1 cellular context compared by ENCODE assay signal in the genomic region with DNA sequence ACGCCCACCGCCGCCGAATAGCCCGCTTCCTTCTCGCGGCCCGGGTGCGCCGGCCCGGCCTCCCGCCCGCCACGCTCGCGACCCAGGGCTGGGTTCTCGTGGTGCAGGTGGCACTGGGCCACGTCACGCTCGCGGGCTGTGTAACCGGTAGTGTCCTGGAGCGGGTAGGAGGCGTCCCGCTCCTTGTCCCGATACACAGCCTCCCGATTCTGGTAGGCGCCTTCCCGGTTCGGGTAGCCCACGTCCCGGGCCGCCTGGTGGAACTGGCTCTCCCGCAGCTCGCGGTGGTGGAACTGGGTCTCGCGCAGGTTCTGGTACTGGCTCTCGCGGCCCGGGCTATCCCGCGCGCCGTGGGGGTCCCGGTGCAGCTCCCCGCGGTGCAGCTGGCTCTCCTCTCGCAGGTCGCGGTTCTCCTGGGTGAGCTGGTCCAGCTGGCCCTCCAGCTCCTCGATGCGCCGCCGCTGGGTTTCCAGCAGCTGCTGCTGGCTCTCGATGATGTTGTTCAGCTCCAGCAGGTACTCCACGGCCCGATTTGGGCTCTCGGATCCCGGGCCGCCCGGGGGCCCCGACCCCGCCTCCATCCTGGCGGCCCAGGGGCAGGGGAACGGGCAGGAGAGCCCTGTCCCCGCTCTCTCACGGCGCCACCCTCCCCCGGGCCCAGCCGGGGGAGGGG.
TF ChIP-seq lines count a peak whose summit lies in the region.

No MANE protein-coding gene starts in this region.

TF ChIP-seq in HEK293, 187 proteins besides CTCF, POLR2A, EP300 and RAD21 (continued from another document and continues in another):
- no peak for TF ChIP-seq ZNF280D (tag by site-specific recombination; IDR thresholded peaks at IDR 0.05)
- no peak for TF ChIP-seq ZNF585B (tag by site-specific recombination; IDR thresholded peaks at IDR 0.05)
- no peak for TF ChIP-seq GFI1B (tag by site-specific recombination; IDR thresholded peaks at IDR 0.05)
- no peak for TF ChIP-seq REST (tag by site-specific recombination; IDR thresholded peaks at IDR 0.05)
- no peak for TF ChIP-seq ZBTB1 (tag by site-specific recombination; IDR thresholded peaks at IDR 0.05)
- no peak for TF ChIP-seq ZNF248 (tag by site-specific recombination; IDR thresholded peaks at IDR 0.05)
- no peak for TF ChIP-seq ZNF16 (tag by site-specific recombination; IDR thresholded peaks at IDR 0.05; ENCODE audit: low read depth)
- TF ChIP-seq ZFHX2 (tag by site-specific recombination; conservative IDR thresholded peaks at IDR 0.05), result no peak
- TF ChIP-seq ZNF660 (tag by site-specific recombination; IDR thresholded peaks at IDR 0.05), result no peak
- TF ChIP-seq ZBTB17 (tag by site-specific recombination; IDR thresholded peaks at IDR 0.05), result no peak
- no peak for TF ChIP-seq ZNF366 (tag by site-specific recombination; conservative IDR thresholded peaks at IDR 0.05)
- TF ChIP-seq MZF1 (tag by site-specific recombination; IDR thresholded peaks at IDR 0.05; ENCODE audit: borderline replicate concordance), result no peak
- no peak for TF ChIP-seq ZNF426 (tag by site-specific recombination; IDR thresholded peaks at IDR 0.05)
- TF ChIP-seq ZNF561 (tag by site-specific recombination; IDR thresholded peaks at IDR 0.05; ENCODE audit: borderline replicate concordance), result 0 out of 2 replicates have a peak, but pooled peaks have one; percentile 20
- no peak for TF ChIP-seq ZNF155 (tag by site-specific recombination; IDR thresholded peaks at IDR 0.05)
- no peak for TF ChIP-seq ZNF518A (tag by site-specific recombination; conservative IDR thresholded peaks at IDR 0.05; ENCODE audit: low read depth)
- no peak for TF ChIP-seq ZNF433 (tag by site-specific recombination; IDR thresholded peaks at IDR 0.05; ENCODE audit: low read depth)
- TF ChIP-seq ZNF146 (tag by site-specific recombination; IDR thresholded peaks at IDR 0.05), result no peak
- TF ChIP-seq ZNF776 (tag by site-specific recombination; IDR thresholded peaks at IDR 0.05; ENCODE audit: borderline replicate concordance), result no peak
- 0 out of 2 replicates have a peak, but pooled peaks have one; percentile 15 for TF ChIP-seq KLF9 (tag by site-specific recombination; IDR thresholded peaks at IDR 0.05; ENCODE audit: low read depth)
- no peak for TF ChIP-seq ZNF473 (tag by site-specific recombination; IDR thresholded peaks at IDR 0.05)
- no peak for TF ChIP-seq ZNF37A (tag by site-specific recombination; IDR thresholded peaks at IDR 0.05)
- no peak for TF ChIP-seq ELK4 (IDR thresholded peaks at IDR 0.05; ENCODE audit: borderline replicate concordance, low read depth, low read length)
- TF ChIP-seq ZNF488 (tag by site-specific recombination; IDR thresholded peaks at IDR 0.05), result no peak
- TF ChIP-seq ZNF558 (tag by site-specific recombination; IDR thresholded peaks at IDR 0.05), result no peak
- TF ChIP-seq EGR2 (tag by site-specific recombination; IDR thresholded peaks at IDR 0.05; ENCODE audit: low read depth), result no peak
- no peak for TF ChIP-seq ZNF404 (tag by site-specific recombination; IDR thresholded peaks at IDR 0.05)
- no peak for TF ChIP-seq ZNF223 (tag by site-specific recombination; IDR thresholded peaks at IDR 0.05)
- no peak; the same call in 1 of the 2 replicates for TF ChIP-seq SP3 (tag by site-specific recombination; IDR thresholded peaks at IDR 0.05)
- TF ChIP-seq ZNF768 (tag by site-specific recombination; IDR thresholded peaks at IDR 0.05), result no peak
- TF ChIP-seq HOXD13 (CRISPR knock-in tag; IDR thresholded peaks at IDR 0.05; ENCODE audit: borderline replicate concordance), result no peak
- no peak for TF ChIP-seq ZBTB21 (tag by site-specific recombination; IDR thresholded peaks at IDR 0.05)
- TF ChIP-seq, protein P1, sequence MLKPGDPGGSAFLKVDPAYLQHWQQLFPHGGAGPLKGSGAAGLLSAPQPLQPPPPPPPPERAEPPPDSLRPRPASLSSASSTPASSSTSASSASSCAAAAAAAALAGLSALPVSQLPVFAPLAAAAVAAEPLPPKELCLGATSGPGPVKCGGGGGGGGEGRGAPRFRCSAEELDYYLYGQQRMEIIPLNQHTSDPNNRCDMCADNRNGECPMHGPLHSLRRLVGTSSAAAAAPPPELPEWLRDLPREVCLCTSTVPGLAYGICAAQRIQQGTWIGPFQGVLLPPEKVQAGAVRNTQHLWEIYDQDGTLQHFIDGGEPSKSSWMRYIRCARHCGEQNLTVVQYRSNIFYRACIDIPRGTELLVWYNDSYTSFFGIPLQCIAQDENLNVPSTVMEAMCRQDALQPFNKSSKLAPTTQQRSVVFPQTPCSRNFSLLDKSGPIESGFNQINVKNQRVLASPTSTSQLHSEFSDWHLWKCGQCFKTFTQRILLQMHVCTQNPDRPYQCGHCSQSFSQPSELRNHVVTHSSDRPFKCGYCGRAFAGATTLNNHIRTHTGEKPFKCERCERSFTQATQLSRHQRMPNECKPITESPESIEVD (tag by site-specific recombination; IDR thresholded peaks at IDR 0.05), result no peak
- no peak for TF ChIP-seq ZNF837 (tag by site-specific recombination; IDR thresholded peaks at IDR 0.05)
- TF ChIP-seq OVOL3 (tag by site-specific recombination; IDR thresholded peaks at IDR 0.05), result no peak
- TF ChIP-seq ZNF830 (tag by site-specific recombination; IDR thresholded peaks at IDR 0.05; ENCODE audit: low read depth), result no peak
- no peak for TF ChIP-seq ZNF510 (tag by site-specific recombination; IDR thresholded peaks at IDR 0.05; ENCODE audit: insufficient replicate concordance)
- TF ChIP-seq, protein P2, sequence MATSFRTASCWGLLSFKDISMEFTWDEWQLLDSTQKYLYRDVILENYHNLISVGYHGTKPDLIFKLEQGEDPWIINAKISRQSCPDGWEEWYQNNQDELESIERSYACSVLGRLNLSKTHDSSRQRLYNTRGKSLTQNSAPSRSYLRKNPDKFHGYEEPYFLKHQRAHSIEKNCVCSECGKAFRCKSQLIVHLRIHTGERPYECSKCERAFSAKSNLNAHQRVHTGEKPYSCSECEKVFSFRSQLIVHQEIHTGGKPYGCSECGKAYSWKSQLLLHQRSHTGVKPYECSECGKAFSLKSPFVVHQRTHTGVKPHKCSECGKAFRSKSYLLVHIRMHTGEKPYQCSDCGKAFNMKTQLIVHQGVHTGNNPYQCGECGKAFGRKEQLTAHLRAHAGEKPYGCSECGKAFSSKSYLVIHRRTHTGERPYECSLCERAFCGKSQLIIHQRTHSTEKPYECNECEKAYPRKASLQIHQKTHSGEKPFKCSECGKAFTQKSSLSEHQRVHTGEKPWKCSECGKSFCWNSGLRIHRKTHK (tag by site-specific recombination; IDR thresholded peaks at IDR 0.05), result no peak
- no peak for TF ChIP-seq ZNF596 (tag by site-specific recombination; IDR thresholded peaks at IDR 0.05)
- TF ChIP-seq, protein P3, sequence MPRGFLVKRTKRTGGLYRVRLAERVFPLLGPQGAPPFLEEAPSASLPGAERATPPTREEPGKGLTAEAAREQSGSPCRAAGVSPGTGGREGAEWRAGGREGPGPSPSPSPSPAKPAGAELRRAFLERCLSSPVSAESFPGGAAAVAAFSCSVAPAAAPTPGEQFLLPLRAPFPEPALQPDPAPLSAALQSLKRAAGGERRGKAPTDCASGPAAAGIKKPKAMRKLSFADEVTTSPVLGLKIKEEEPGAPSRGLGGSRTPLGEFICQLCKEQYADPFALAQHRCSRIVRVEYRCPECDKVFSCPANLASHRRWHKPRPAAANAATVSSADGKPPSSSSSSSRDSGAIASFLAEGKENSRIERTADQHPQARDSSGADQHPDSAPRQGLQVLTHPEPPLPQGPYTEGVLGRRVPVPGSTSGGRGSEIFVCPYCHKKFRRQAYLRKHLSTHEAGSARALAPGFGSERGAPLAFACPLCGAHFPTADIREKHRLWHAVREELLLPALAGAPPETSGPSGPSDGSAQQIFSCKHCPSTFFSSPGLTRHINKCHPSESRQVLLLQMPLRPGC (tag by site-specific recombination; IDR thresholded peaks at IDR 0.05), result no peak
- no peak for TF ChIP-seq ZNF792 (tag by site-specific recombination; IDR thresholded peaks at IDR 0.05)
- no peak for TF ChIP-seq ZNF169 (tag by site-specific recombination; IDR thresholded peaks at IDR 0.05)
